Comparison of ENCODE assay signal across 8 cellular contexts in the genomic region with DNA sequence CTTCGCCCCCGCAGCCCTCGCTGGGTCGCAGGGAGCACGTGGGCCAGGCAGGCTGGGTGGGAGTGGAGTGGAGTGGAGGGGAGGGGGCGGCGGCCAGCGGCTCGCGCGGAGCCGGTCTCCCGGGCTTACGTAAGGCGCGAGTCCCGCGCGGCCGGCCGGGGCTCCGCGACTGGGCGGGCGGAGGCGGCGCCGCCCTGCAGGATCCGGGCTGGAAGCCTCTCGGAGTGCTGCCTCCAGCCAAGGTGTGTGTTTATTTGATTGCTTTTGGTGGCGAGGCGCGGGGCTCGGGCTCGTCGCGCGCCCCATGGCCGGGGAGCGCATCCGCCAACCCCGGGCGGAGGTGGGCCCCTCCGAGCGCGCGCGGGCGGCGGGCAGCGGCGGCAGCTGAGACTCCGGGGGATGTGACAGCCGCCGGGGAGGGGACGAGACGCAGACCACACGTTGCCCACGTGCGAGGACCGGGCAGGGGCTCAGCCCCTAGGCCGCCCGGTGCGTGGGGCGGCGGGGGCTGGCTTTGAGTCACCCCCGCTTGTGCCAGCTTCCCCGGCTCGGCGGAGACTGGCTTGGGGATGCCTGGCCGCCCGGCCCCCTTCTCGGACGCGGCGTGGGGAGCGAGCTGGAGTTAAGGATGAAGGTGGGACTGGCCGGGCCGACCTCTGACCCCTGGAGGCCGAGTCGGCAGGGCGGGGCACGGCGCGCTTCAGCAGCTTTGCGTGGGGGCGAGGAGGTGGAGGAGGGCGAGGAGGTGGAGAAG. TPM values are rescaled to one million over a fixed set of nuclear protein-coding genes. Genes with fewer than 3 reads are reported as not detected.
DNase-seq lines count a peak whose midpoint lies in the region; ATAC-seq and TF ChIP-seq lines count a peak whose summit lies in the region.

No MANE protein-coding gene starts in this region.

- CTCF ChIA-PET in activated CD4-positive, alpha-beta memory T cell treated with anti-CD3 and anti-CD28 coated beads, Interleukin-2, amount 10 ng/mL, durations not matched to agents 7 days and 5 days (lab: Charles Lee): interaction anchor here (0.6 kb wide), 2 partner anchors 69 to 71 kb away, joined by 3 read pairs; no protein-coding TSS in a partner anchor

- peaks cover 29% of the 10 kb centered on the region for H3K27me3 Mint-ChIP-seq in activated CD4-positive, alpha-beta memory T cell treated with anti-CD3 and anti-CD28 coated beads, Interleukin-2, amount 10 ng/mL, durations not matched to agents 7 days and 5 days

- H3K36me3 ChIP-seq in muscle layer of duodenum (ENCODE audit: control insufficient read depth in 1 of 2, insufficient read depth in 2 of 2, low read length in 2 of 2) (no peaks in the 10 kb centered on the region), thoracic aorta (no peaks in the 10 kb centered on the region)

- no peak overlapping the region for H3K27ac Mint-ChIP-seq in activated CD4-positive, alpha-beta memory T cell treated with anti-CD3 and anti-CD28 coated beads, Interleukin-2, amount 10 ng/mL, durations not matched to agents 7 days and 5 days

- ATAC-seq in HG02588 (IDR thresholded peaks at IDR 0.05; ENCODE audit: unreplicated experiment) (peak; percentile 62), esophagus mucosa (peak; percentile 75), thoracic aorta (ENCODE audit: insufficient number of reproducible peaks, low FRiP score, low read depth) (peak; percentile 42)

- H3K27ac ChIP-seq in muscle layer of duodenum (ENCODE audit: low read length) (peak overlapping the region; percentile 8), thoracic aorta (peak overlapping the region; percentile 84 to 91)

- H3K4me3 Mint-ChIP-seq in activated CD4-positive, alpha-beta memory T cell treated with anti-CD3 and anti-CD28 coated beads, Interleukin-2, amount 10 ng/mL, durations not matched to agents 7 days and 5 days: peak overlapping the region; percentile 81

- peak; percentile 70 for DNase-seq in NCI-H82 (lab: John Stamatoyannopoulos, UW)
- no peak for DNase-seq in NCI-H82 treated with DMSO at 0.1 percent for 48 hours (lab: John Stamatoyannopoulos, UW; ENCODE audit: unreplicated experiment)
- peak; percentile 37 for DNase-seq in NB4 (ENCODE audit: low read depth)
- peak; percentile 57 for DNase-seq in activated CD4-positive, alpha-beta memory T cell treated with anti-CD3 and anti-CD28 coated beads, Interleukin-2, amount 10 ng/mL, durations not matched to agents 7 days and 5 days
- peak; percentile 7 for DNase-seq in thoracic aorta (ENCODE audit: low spot score)

- H3K4me3 ChIP-seq in NB4 (ENCODE audit: low read depth, low read length): no peak overlapping the region
- peak overlapping the region; percentile 62 to 89 for H3K4me3 ChIP-seq in muscle layer of duodenum (ENCODE audit: low read depth in 1 of 2, low read length in 2 of 2)
- peak overlapping the region; percentile 97 for H3K4me3 ChIP-seq in thoracic aorta

- H3K27me3 ChIP-seq in muscle layer of duodenum (ENCODE audit: low read depth, low read length) (peaks cover 7% of the 10 kb centered on the region), thoracic aorta (replicated peaks; ENCODE audit: insufficient read depth) (no peaks in the 10 kb centered on the region)

- H3K9me3 Mint-ChIP-seq in activated CD4-positive, alpha-beta memory T cell treated with anti-CD3 and anti-CD28 coated beads, Interleukin-2, amount 10 ng/mL, durations not matched to agents 7 days and 5 days: no peaks in the 10 kb centered on the region

- peaks cover 27% of the 10 kb centered on the region for H3K4me1 Mint-ChIP-seq in activated CD4-positive, alpha-beta memory T cell treated with anti-CD3 and anti-CD28 coated beads, Interleukin-2, amount 10 ng/mL, durations not matched to agents 7 days and 5 days

- peak; percentile 42 for TF ChIP-seq POLR2A in NB4 (IDR thresholded peaks at IDR 0.05; ENCODE audit: extremely low read depth, insufficient read length)

- peaks cover 18% of the 10 kb centered on the region for H3K36me3 Mint-ChIP-seq in activated CD4-positive, alpha-beta memory T cell treated with anti-CD3 and anti-CD28 coated beads, Interleukin-2, amount 10 ng/mL, durations not matched to agents 7 days and 5 days (ENCODE audit: low read depth)

- H3K4me1 ChIP-seq in muscle layer of duodenum (ENCODE audit: control insufficient read depth in 1 of 2, insufficient read depth in 2 of 2, low read length in 2 of 2) (peaks cover 5 to 7% of the 10 kb centered on the region in 2 donors), thoracic aorta (ENCODE audit: control insufficient read depth in 1 of 2, low read depth in 2 of 2) (peaks cover 11 to 23% of the 10 kb centered on the region in 2 donors)

- POLR2A ChIA-PET in activated CD4-positive, alpha-beta memory T cell treated with anti-CD3 and anti-CD28 coated beads, Interleukin-2, amount 10 ng/mL, durations not matched to agents 7 days and 5 days (lab: Charles Lee): interaction anchor here (0.8 kb wide), 1 partner anchor 246 kb away, joined by 3 read pairs; no protein-coding TSS in a partner anchor

- H3K9me3 ChIP-seq in muscle layer of duodenum (ENCODE audit: control insufficient read depth in 1 of 2, low read length in 2 of 2): no peaks in the 10 kb centered on the region
- no peaks in the 10 kb centered on the region for H3K9me3 ChIP-seq in thoracic aorta

- no peak for TF ChIP-seq CTCF in NB4 (IDR thresholded peaks at IDR 0.05; ENCODE audit: low read depth, low read length)
- no peak for TF ChIP-seq CTCF in thoracic aorta (IDR thresholded peaks at IDR 0.05)

RNA-seq across cellular contexts. Expression of gene AK4, which starts 0.4 kb away (rescaled TPM):
- total RNA-seq in activated CD4-positive, alpha-beta memory T cell treated with anti-CD3 and anti-CD28 coated beads, Interleukin-2, amount 10 ng/mL, durations not matched to agents 7 days and 5 days: 10 to 100 TPM; 56.2 to 58.1 TPM
- total RNA-seq in esophagus mucosa (51.6 TPM), thoracic aorta (10 to 100 TPM; 32.2 to 35.8 TPM)
